Comparison of ENCODE assay signal across 1 cellular context in the genomic region with DNA sequence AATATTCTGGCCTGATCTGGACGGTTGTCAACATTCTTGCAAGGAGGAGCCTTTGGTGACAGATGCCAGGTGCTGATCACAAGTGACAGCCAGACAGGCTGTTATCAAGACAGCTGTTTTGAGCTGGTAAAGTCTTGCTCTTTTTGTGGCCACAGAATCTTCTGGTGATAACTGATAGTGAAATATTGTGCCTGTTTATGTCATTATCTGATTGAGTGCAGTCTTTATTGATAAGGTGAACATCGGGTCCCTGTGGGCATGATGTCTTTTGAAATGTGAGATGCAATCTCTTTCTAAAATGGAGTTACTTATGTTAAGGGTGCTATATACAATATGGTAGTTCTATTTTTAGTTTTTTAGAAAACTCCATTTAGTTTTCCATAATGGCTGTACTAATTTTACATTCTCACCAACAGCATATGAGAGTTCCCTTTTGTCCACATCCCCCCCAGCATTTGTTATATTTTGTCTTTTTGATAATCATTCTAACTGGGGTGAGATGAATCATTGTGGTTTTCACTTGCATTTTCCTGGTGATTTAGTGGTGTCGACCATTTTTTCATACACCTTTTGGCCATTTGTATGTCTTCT.
TF ChIP-seq lines count a peak whose summit lies in the region.

No MANE protein-coding gene starts in this region.

TF ChIP-seq in GM12878, 131 proteins besides CTCF, POLR2A, EP300 and RAD21:
- TF ChIP-seq TCF12 (IDR thresholded peaks at IDR 0.05; ENCODE audit: low read depth, low read length) = 0 out of 2 replicates have a peak, but pooled peaks have one; percentile 17
- TF ChIP-seq, protein P1, sequence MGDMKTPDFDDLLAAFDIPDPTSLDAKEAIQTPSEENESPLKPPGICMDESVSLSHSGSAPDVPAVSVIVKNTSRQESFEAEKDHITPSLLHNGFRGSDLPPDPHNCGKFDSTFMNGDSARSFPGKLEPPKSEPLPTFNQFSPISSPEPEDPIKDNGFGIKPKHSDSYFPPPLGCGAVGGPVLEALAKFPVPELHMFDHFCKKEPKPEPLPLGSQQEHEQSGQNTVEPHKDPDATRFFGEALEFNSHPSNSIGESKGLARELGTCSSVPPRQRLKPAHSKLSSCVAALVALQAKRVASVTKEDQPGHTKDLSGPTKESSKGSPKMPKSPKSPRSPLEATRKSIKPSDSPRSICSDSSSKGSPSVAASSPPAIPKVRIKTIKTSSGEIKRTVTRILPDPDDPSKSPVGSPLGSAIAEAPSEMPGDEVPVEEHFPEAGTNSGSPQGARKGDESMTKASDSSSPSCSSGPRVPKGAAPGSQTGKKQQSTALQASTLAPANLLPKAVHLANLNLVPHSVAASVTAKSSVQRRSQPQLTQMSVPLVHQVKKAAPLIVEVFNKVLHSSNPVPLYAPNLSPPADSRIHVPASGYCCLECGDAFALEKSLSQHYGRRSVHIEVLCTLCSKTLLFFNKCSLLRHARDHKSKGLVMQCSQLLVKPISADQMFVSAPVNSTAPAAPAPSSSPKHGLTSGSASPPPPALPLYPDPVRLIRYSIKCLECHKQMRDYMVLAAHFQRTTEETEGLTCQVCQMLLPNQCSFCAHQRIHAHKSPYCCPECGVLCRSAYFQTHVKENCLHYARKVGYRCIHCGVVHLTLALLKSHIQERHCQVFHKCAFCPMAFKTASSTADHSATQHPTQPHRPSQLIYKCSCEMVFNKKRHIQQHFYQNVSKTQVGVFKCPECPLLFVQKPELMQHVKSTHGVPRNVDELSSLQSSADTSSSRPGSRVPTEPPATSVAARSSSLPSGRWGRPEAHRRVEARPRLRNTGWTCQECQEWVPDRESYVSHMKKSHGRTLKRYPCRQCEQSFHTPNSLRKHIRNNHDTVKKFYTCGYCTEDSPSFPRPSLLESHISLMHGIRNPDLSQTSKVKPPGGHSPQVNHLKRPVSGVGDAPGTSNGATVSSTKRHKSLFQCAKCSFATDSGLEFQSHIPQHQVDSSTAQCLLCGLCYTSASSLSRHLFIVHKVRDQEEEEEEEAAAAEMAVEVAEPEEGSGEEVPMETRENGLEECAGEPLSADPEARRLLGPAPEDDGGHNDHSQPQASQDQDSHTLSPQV (IDR thresholded peaks at IDR 0.05) = peak; percentile 65; the same call in 1 of the 2 replicates
- TF ChIP-seq, protein P2, sequence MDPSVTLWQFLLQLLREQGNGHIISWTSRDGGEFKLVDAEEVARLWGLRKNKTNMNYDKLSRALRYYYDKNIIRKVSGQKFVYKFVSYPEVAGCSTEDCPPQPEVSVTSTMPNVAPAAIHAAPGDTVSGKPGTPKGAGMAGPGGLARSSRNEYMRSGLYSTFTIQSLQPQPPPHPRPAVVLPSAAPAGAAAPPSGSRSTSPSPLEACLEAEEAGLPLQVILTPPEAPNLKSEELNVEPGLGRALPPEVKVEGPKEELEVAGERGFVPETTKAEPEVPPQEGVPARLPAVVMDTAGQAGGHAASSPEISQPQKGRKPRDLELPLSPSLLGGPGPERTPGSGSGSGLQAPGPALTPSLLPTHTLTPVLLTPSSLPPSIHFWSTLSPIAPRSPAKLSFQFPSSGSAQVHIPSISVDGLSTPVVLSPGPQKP (IDR thresholded peaks at IDR 0.05; ENCODE audit: low read depth, low read length) = no peak
- TF ChIP-seq, protein P3, sequence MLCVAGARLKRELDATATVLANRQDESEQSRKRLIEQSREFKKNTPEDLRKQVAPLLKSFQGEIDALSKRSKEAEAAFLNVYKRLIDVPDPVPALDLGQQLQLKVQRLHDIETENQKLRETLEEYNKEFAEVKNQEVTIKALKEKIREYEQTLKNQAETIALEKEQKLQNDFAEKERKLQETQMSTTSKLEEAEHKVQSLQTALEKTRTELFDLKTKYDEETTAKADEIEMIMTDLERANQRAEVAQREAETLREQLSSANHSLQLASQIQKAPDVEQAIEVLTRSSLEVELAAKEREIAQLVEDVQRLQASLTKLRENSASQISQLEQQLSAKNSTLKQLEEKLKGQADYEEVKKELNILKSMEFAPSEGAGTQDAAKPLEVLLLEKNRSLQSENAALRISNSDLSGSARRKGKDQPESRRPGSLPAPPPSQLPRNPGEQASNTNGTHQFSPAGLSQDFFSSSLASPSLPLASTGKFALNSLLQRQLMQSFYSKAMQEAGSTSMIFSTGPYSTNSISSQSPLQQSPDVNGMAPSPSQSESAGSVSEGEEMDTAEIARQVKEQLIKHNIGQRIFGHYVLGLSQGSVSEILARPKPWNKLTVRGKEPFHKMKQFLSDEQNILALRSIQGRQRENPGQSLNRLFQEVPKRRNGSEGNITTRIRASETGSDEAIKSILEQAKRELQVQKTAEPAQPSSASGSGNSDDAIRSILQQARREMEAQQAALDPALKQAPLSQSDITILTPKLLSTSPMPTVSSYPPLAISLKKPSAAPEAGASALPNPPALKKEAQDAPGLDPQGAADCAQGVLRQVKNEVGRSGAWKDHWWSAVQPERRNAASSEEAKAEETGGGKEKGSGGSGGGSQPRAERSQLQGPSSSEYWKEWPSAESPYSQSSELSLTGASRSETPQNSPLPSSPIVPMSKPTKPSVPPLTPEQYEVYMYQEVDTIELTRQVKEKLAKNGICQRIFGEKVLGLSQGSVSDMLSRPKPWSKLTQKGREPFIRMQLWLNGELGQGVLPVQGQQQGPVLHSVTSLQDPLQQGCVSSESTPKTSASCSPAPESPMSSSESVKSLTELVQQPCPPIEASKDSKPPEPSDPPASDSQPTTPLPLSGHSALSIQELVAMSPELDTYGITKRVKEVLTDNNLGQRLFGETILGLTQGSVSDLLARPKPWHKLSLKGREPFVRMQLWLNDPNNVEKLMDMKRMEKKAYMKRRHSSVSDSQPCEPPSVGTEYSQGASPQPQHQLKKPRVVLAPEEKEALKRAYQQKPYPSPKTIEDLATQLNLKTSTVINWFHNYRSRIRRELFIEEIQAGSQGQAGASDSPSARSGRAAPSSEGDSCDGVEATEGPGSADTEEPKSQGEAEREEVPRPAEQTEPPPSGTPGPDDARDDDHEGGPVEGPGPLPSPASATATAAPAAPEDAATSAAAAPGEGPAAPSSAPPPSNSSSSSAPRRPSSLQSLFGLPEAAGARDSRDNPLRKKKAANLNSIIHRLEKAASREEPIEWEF (IDR thresholded peaks at IDR 0.05; ENCODE audit: insufficient replicate concordance, low read depth, low read length) = no peak
- peak; percentile 69 for TF ChIP-seq JUNB (IDR thresholded peaks at IDR 0.05)
- TF ChIP-seq RUNX3 (IDR thresholded peaks at IDR 0.05; ENCODE audit: low read length) = peak; percentile 89
- 0 out of 4 replicates have a peak, but pooled peaks have one; percentile 13 to 17 for TF ChIP-seq IKZF2 (IDR thresholded peaks at IDR 0.05)
- TF ChIP-seq ATF7 (IDR thresholded peaks at IDR 0.05; ENCODE audit: low read depth) = no peak
- TF ChIP-seq CBFB (IDR thresholded peaks at IDR 0.05; ENCODE audit: low read depth) = peak; percentile 51; the same call in 1 of the 2 replicates
- TF ChIP-seq RAD51 (IDR thresholded peaks at IDR 0.05) = no peak
- TF ChIP-seq IRF4 (IDR thresholded peaks at IDR 0.05; ENCODE audit: low read depth, low read length) = no peak
